ENCODE assay signal across 8 cellular contexts in the genomic region with DNA sequence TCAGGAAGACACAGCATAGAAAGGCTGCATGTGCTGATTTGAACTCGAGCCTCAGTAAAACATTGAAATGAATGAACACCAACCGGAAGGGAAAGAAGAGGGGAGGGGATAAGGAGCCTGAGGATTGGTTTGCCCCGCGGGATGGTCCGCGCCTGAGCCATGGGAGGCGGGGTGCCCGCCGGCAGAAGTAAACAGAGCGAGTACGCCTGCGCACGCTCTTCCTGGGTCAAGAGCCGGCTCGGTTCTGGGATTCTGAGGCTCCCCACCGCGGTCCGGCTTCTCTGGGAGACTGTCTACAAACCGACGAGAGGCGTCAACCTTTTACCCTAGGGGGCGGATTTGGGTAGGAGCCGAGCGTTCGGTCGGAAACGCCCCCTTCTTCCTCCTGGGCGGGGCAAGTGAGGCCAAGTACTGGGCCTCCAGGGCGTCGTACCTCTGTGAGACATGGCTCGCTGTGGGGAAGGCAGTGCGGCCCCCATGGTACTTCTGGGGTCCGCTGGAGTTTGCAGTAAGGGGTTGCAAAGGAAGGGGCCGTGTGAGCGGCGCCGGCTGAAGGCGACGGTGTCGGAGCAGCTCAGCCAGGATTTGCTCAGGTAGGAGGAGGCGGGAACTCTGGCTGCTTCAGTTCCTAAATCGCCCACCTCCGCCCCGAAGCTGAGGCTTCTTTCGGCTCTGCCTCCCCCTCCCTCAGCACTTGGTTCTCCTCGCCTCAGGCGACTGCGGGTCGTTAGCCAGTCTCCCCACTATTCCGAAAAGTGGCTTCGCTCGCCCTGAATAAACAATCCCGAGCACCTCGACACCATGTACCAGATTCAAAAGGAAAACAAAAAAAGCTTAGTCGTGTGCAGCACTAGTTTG. TPM values are rescaled to one million over a fixed set of nuclear protein-coding genes. Genes with fewer than 3 reads are reported as not detected.
A peak's percentile ranks its signal among the peaks of the same experiment; 100 is the strongest.
DNase-seq lines count a peak whose midpoint lies in the region; ATAC-seq and TF ChIP-seq lines count a peak whose summit lies in the region.

A gene (plus strand): TSS at position 218 of the 858 bp plus-strand sequence. CDS start 227 bp downstream, at position 445.

- H3K4me1 ChIP-seq in GM23248 (ENCODE audit: insufficient read depth): no peaks in the 10 kb centered on the region

- no peaks in the 10 kb centered on the region for H3K79me2 ChIP-seq in GM23248 (ENCODE audit: insufficient read depth)

- H3K4me1 Mint-ChIP-seq in activated T-helper 2 cell treated with anti-CD3 and anti-CD28 coated beads, Interferon-gamma antibody, Interleukin-2, Interleukin-4, amounts not matched to agents 10 μg/mL and 5 μg/mL and 100 μg/mL, durations not matched to agents 14 hours and 24 hours and 36 hours (ENCODE audit: low read depth): peaks cover 11% of the 10 kb centered on the region
- peaks cover 7 to 14% of the 10 kb centered on the region in 2 donors for H3K4me1 Mint-ChIP-seq in natural killer cell treated with Interleukin-12 subunit alpha and Interleukin-12 subunit beta and Interleukin-15 and Interleukin-18, amount 100 ng/mL, for 72 hours (ENCODE audit: low read depth in 2 of 2)

- peak within 1 kb of the TSS; percentile 76 for H3K9ac ChIP-seq in GM23248

- H3K27ac ChIP-seq in GM23248 (0 out of 2 replicates have a peak within 1 kb of the TSS, but pooled peaks have one; percentile 3), KOPT-K1 (ENCODE audit: low read depth, low read length, poor library complexity, severe bottlenecking) (peak within 1 kb of the TSS; percentile 72)

- in situ Hi-C loops in GM23248 (cut with MboI): no loop called here

- DNase-seq in DMS79 treated with DMSO at 0.1 percent for 48 hours (lab: John Stamatoyannopoulos, UW) (peak; percentile 77), GM23248 (peak; percentile 85), RPMI8226 (peak; percentile 68), fibroblast of pulmonary artery (ENCODE audit: low read depth) (peak; percentile 83)
- peak; percentile 82 for DNase-seq in activated T-helper 2 cell treated with anti-CD3 and anti-CD28 coated beads, Interferon-gamma antibody, Interleukin-2, Interleukin-4, amounts not matched to agents 10 μg/mL and 5 μg/mL and 100 μg/mL, durations not matched to agents 14 hours and 24 hours and 36 hours (ENCODE audit: low spot score)
- DNase-seq in natural killer cell treated with Interleukin-12 subunit alpha and Interleukin-12 subunit beta and Interleukin-15 and Interleukin-18, amount 100 ng/mL, for 72 hours (ENCODE audit: low spot score): peak; percentile 83
- DNase-seq in stimulated activated naive CD4-positive, alpha-beta T cell (lab: John Stamatoyannopoulos, UW): peak; percentile 65 to 89 (median 80)

- peak; percentile 96 to 97 for ATAC-seq in natural killer cell treated with Interleukin-12 subunit alpha and Interleukin-12 subunit beta and Interleukin-15 and Interleukin-18, amount 100 ng/mL, for 72 hours

- WGBS in GM23248 (ENCODE audit: low coverage in 1 of 2, low lambda C conversion rate in 2 of 2, missing lambda C conversion rate in 2 of 2), 2 experiments: 2% methylated on average over 51 to 54 of the region's 55 CpGs

- peak within 1 kb of the TSS; percentile 91 for H2AFZ ChIP-seq in GM23248

- peak within 1 kb of the TSS; percentile 80 for H3K27ac Mint-ChIP-seq in activated T-helper 2 cell treated with anti-CD3 and anti-CD28 coated beads, Interferon-gamma antibody, Interleukin-2, Interleukin-4, amounts not matched to agents 10 μg/mL and 5 μg/mL and 100 μg/mL, durations not matched to agents 14 hours and 24 hours and 36 hours
- peak within 1 kb of the TSS; percentile 41 to 92 for H3K27ac Mint-ChIP-seq in natural killer cell treated with Interleukin-12 subunit alpha and Interleukin-12 subunit beta and Interleukin-15 and Interleukin-18, amount 100 ng/mL, for 72 hours

- H3K9me3 ChIP-seq in GM23248 (ENCODE audit: low read depth): no peaks in the 10 kb centered on the region
- H3K9me3 ChIP-seq in KOPT-K1 (ENCODE audit: insufficient read depth, low read length, poor library complexity, severe bottlenecking): peaks cover 9% of the 10 kb centered on the region

- H3K36me3 ChIP-seq in GM23248 (ENCODE audit: low read depth) (no peaks in the 10 kb centered on the region), KOPT-K1 (ENCODE audit: insufficient read depth, low read length) (no peaks in the 10 kb centered on the region)

- no peaks in the 10 kb centered on the region for H3K27me3 ChIP-seq in GM23248 (replicated peaks; ENCODE audit: insufficient read depth)

- peak within 1 kb of the TSS; percentile 96 for H3K4me3 Mint-ChIP-seq in activated T-helper 2 cell treated with anti-CD3 and anti-CD28 coated beads, Interferon-gamma antibody, Interleukin-2, Interleukin-4, amounts not matched to agents 10 μg/mL and 5 μg/mL and 100 μg/mL, durations not matched to agents 14 hours and 24 hours and 36 hours (ENCODE audit: low read depth)
- H3K4me3 Mint-ChIP-seq in natural killer cell treated with Interleukin-12 subunit alpha and Interleukin-12 subunit beta and Interleukin-15 and Interleukin-18, amount 100 ng/mL, for 72 hours: peak within 1 kb of the TSS; percentile 93

- H3K27me3 Mint-ChIP-seq in activated T-helper 2 cell treated with anti-CD3 and anti-CD28 coated beads, Interferon-gamma antibody, Interleukin-2, Interleukin-4, amounts not matched to agents 10 μg/mL and 5 μg/mL and 100 μg/mL, durations not matched to agents 14 hours and 24 hours and 36 hours (ENCODE audit: low read depth): no peaks in the 10 kb centered on the region
- no peaks in the 10 kb centered on the region for H3K27me3 Mint-ChIP-seq in natural killer cell treated with Interleukin-12 subunit alpha and Interleukin-12 subunit beta and Interleukin-15 and Interleukin-18, amount 100 ng/mL, for 72 hours

- peaks cover 7% of the 10 kb centered on the region for H3K9me3 Mint-ChIP-seq in activated T-helper 2 cell treated with anti-CD3 and anti-CD28 coated beads, Interferon-gamma antibody, Interleukin-2, Interleukin-4, amounts not matched to agents 10 μg/mL and 5 μg/mL and 100 μg/mL, durations not matched to agents 14 hours and 24 hours and 36 hours
- H3K9me3 Mint-ChIP-seq in natural killer cell treated with Interleukin-12 subunit alpha and Interleukin-12 subunit beta and Interleukin-15 and Interleukin-18, amount 100 ng/mL, for 72 hours: peaks cover 4% of the 10 kb centered on the region

- no peak for TF ChIP-seq CTCF in fibroblast of pulmonary artery (IDR thresholded peaks at IDR 0.05; ENCODE audit: low read length, missing control alignments)

- H3K4me2 ChIP-seq in GM23248 (ENCODE audit: unreplicated experiment): peak within 1 kb of the TSS; percentile 74

- no peaks in the 10 kb centered on the region for H4K20me1 ChIP-seq in GM23248 (ENCODE audit: insufficient read depth)

- peaks cover 5% of the 10 kb centered on the region; the same call in 1 of the 2 replicates for H3F3A ChIP-seq in GM23248 (ENCODE audit: insufficient read depth)

- H3K4me3 ChIP-seq in GM23248 (peak within 1 kb of the TSS; percentile 82), fibroblast of pulmonary artery (replicated peaks; ENCODE audit: low read depth, low read length) (peak within 1 kb of the TSS; percentile 88)

- H3K36me3 Mint-ChIP-seq in activated T-helper 2 cell treated with anti-CD3 and anti-CD28 coated beads, Interferon-gamma antibody, Interleukin-2, Interleukin-4, amounts not matched to agents 10 μg/mL and 5 μg/mL and 100 μg/mL, durations not matched to agents 14 hours and 24 hours and 36 hours (ENCODE audit: low read depth): peaks cover 6% of the 10 kb centered on the region
- H3K36me3 Mint-ChIP-seq in natural killer cell treated with Interleukin-12 subunit alpha and Interleukin-12 subunit beta and Interleukin-15 and Interleukin-18, amount 100 ng/mL, for 72 hours: peaks cover 8% of the 10 kb centered on the region

- no peaks in the 10 kb centered on the region for H3K9me2 ChIP-seq in GM23248 (ENCODE audit: insufficient read depth)

- intact Hi-C loops in activated T-helper 2 cell treated with anti-CD3 and anti-CD28 coated beads, Interferon-gamma antibody, Interleukin-2, Interleukin-4, amounts not matched to agents 10 μg/mL and 5 μg/mL and 100 μg/mL, durations not matched to agents 14 hours and 24 hours and 36 hours (cut with micrococcal nuclease): loop anchor here (10.0 kb wide), 1 partner anchor 214 kb away; a partner anchor contains a TSS

RNA-seq across cellular contexts. Expression of the gene that starts here (rescaled TPM):
- total RNA-seq in GM23248 (2014; rRNA removed; shearing (Covaris generic)): 2.2 and 2.7 TPM in 2 replicates
- polyA plus RNA-seq in GM23248 (2016; fragmentation: Nextera tagmentation; extraction: Ambion mirVana): 1.6 and 2.3 TPM in 2 replicates
- 1.4 and 2.4 TPM in 2 replicates for total RNA-seq in activated T-helper 2 cell treated with anti-CD3 and anti-CD28 coated beads, Interferon-gamma antibody, Interleukin-2, Interleukin-4, amounts not matched to agents 10 μg/mL and 5 μg/mL and 100 μg/mL, durations not matched to agents 14 hours and 24 hours and 36 hours
- total RNA-seq in natural killer cell treated with Interleukin-12 subunit alpha and Interleukin-12 subunit beta and Interleukin-15 and Interleukin-18, amount 100 ng/mL, for 72 hours: 1 to 10 TPM in 1 of 2 donors, under 1 TPM in 1; 0.67 to 1.3 TPM

Comparison
In these comparisons a context has a peak if more than half of its experiments do, and no peak if none do; other contexts are left out.
1. Peak in every context shown above with its lines: DNase-seq, ATAC-seq, H3K4me3 ChIP-seq and H3K27ac ChIP-seq.